22 cellular contexts compared by ENCODE assay signal in the genomic region with DNA sequence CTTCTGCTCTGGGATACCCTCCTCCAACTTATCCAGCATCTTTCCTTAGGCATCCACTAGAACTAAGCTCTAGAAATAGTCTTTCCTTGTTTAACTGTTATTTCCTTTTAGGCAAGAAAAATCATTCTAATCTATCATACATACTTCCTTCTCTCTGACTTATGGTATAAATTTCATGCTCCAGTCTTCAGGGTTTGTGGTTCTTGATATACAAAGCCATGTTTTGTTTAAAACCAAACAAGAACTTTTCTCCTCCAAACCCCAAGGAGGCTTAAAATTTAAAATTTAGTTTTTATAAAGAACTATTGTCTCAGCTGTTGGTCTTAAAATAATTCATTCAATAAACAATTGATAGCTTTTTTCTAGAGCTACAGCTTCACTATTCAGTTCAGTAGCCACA.
DNase-seq lines count a peak whose midpoint lies in the region; ATAC-seq and TF ChIP-seq lines count a peak whose summit lies in the region.
"Had no signal": no experiment of that assay in that cellular context is flagged by ENCODE, and none has a peak within 500 bp of the region (broad histone marks: within the 10 kb centered on the region; RNA-seq: fewer than 3 reads in every experiment).

No MANE protein-coding gene starts in this region.

- H3K27ac Mint-ChIP-seq in activated T-helper 17 cell treated with anti-CD3 and anti-CD28 coated beads, Interleukin-2, amount 50 U/mL, for 72 hours = peak overlapping the region; percentile 25
- H3K27ac Mint-ChIP-seq: activated CD8-positive, alpha-beta T cell treated with anti-CD3 and anti-CD28 coated beads, Interleukin-2, amount 10 ng/mL, durations not matched to agents 7 days and 5 days; activated naive CD8-positive, alpha-beta T cell had no signal

- no peak for ATAC-seq in activated T-helper 17 cell treated with anti-CD3 and anti-CD28 coated beads, Interleukin-2, amount 50 U/mL, for 72 hours (replicated peaks)
- ATAC-seq in psoas muscle = no peak
- ATAC-seq: activated CD8-positive, alpha-beta T cell treated with anti-CD3 and anti-CD28 coated beads, Interleukin-2, amount 10 ng/mL, durations not matched to agents 7 days and 5 days; activated T-cell treated with anti-CD3 and anti-CD28 coated beads, Interleukin-2, amount 50 U/mL, for 4 hours; body of pancreas; effector memory CD8-positive, alpha-beta T cell; HepG2; left lung had no signal

- H3K27me3 ChIP-seq in psoas muscle (ENCODE audit: insufficient read depth in 3 of 3, low read length in 2 of 3) = no peaks in the 10 kb centered on the region
- H3K27me3 ChIP-seq: body of pancreas, left lung, stomach had no signal

- H3K36me3 Mint-ChIP-seq in activated T-helper 17 cell treated with anti-CD3 and anti-CD28 coated beads, Interleukin-2, amount 50 U/mL, for 72 hours (ENCODE audit: low read depth) = no peaks in the 10 kb centered on the region
- H3K36me3 Mint-ChIP-seq: activated naive CD8-positive, alpha-beta T cell had no signal

- H3K27me3 Mint-ChIP-seq in activated T-helper 17 cell treated with anti-CD3 and anti-CD28 coated beads, Interleukin-2, amount 50 U/mL, for 72 hours = peaks cover 10% of the 10 kb centered on the region
- H3K27me3 Mint-ChIP-seq: activated naive CD8-positive, alpha-beta T cell had no signal

- no peaks in the 10 kb centered on the region for H3K9me3 Mint-ChIP-seq in activated T-helper 17 cell treated with anti-CD3 and anti-CD28 coated beads, Interleukin-2, amount 50 U/mL, for 72 hours
- H3K9me3 Mint-ChIP-seq: activated T-cell treated with anti-CD3 and anti-CD28 coated beads, Interleukin-2, amount 50 U/mL, for 4 hours; effector memory CD8-positive, alpha-beta T cell; T-helper 2 cell treated with Interferon-gamma antibody and Interleukin-4, amounts not matched to agents 5 μg/mL and 100 μg/mL, for 36 hours had no signal

- H3K36me3 ChIP-seq in psoas muscle (ENCODE audit: insufficient read depth in 1 of 2, low read depth in 1 of 2) = no peaks in the 10 kb centered on the region
- H3K36me3 ChIP-seq: left lung, stomach had no signal

- no peaks in the 10 kb centered on the region for H3K9me3 ChIP-seq in psoas muscle
- H3K9me3 ChIP-seq: body of pancreas, left lung, stomach had no signal

- peaks cover 7% of the 10 kb centered on the region for H3K4me1 Mint-ChIP-seq in activated T-helper 17 cell treated with anti-CD3 and anti-CD28 coated beads, Interleukin-2, amount 50 U/mL, for 72 hours

- intact Hi-C loops in psoas muscle (cut with DNase I) = no loop called here

- H3K27ac ChIP-seq in psoas muscle = peak overlapping the region; percentile 73
- H3K27ac ChIP-seq: left lung had no signal

- no peak overlapping the region for H3K4me3 ChIP-seq in psoas muscle
- H3K4me3 ChIP-seq: body of pancreas, left lung, stomach had no signal

- peaks cover 27% of the 10 kb centered on the region for H3K4me1 ChIP-seq in psoas muscle

- TF ChIP-seq CTCF in psoas muscle (IDR thresholded peaks at IDR 0.05) = no peak

- no peak overlapping the region for H3K4me3 Mint-ChIP-seq in activated T-helper 17 cell treated with anti-CD3 and anti-CD28 coated beads, Interleukin-2, amount 50 U/mL, for 72 hours
- H3K4me3 Mint-ChIP-seq: activated CD8-positive, alpha-beta T cell treated with anti-CD3 and anti-CD28 coated beads, Interleukin-2, amount 10 ng/mL, durations not matched to agents 7 days and 5 days; activated naive CD8-positive, alpha-beta T cell; activated T-cell treated with anti-CD3 and anti-CD28 coated beads, Interleukin-2, amount 50 U/mL, for 4 hours; effector memory CD8-positive, alpha-beta T cell had no signal

- DNase-seq in NOMO-1 treated with DMSO at 0.1 percent for 48 hours (lab: John Stamatoyannopoulos, UW; ENCODE audit: unreplicated experiment) = peak; percentile 38
- DNase-seq in NOMO-1 treated with dmso at 0.1 percent for 144 hours (lab: John Stamatoyannopoulos, UW; ENCODE audit: unreplicated experiment) = no peak
- peak; percentile 47 for DNase-seq in KG1 (lab: John Stamatoyannopoulos, UW)
- no peak for DNase-seq in psoas muscle
- DNase-seq in AG20443 (ENCODE audit: low spot score) = no peak
- no peak for DNase-seq in globus pallidus (ENCODE audit: low spot score)
- DNase-seq in kidney glomerular epithelial cell (lab: John Stamatoyannopoulos, UW) = no peak
- DNase-seq: activated CD8-positive, alpha-beta T cell treated with anti-CD3 and anti-CD28 coated beads, Interleukin-2, amount 10 ng/mL, durations not matched to agents 7 days and 5 days; activated T-cell treated with anti-CD3 and anti-CD28 coated beads, Interleukin-2, amount 50 U/mL, for 4 hours; C1 segment of cervical spinal cord; effector memory CD8-positive, alpha-beta T cell; glutamatergic neuron; left lung; NCI-H146; NCI-H748 treated with DMSO at 0.1 percent for 48 hours; stimulated activated CD4-positive, alpha-beta T cell treated with anti-CD3 and anti-CD28 coated beads, Interleukin-4, amount 100 ng/mL, for 1 hour; stomach had no signal

Comparison
In these comparisons a context has a peak if more than half of its experiments do, and no peak if none do; other contexts are left out.
1. DNase-seq: peak in NOMO-1 treated with DMSO at 0.1 percent for 48 hours (single experiment) and KG1 (single experiment); none in NOMO-1 treated with dmso at 0.1 percent for 144 hours (single experiment), psoas muscle (0 of 2), AG20443 (single experiment), globus pallidus (single experiment) and kidney glomerular epithelial cell (single experiment).